ENCODE assay signal across 1 cellular context in genomic region chr5:132099073-132099748, GRCh38.
TF ChIP-seq lines count a peak whose summit lies in the region.

No MANE protein-coding gene starts in this region.

TF ChIP-seq in GM12878, 131 proteins besides CTCF, POLR2A, EP300 and RAD21 (continued from another document and continues in another):
- TF ChIP-seq PRDM15 (CRISPR knock-in tag; IDR thresholded peaks at IDR 0.05) (no peak), PAX5 (IDR thresholded peaks at IDR 0.05; ENCODE audit: borderline replicate concordance, low read depth, low read length) (peak; percentile 82; the same call in 1 of the 2 replicates), ATF3 (IDR thresholded peaks at IDR 0.05; ENCODE audit: borderline replicate concordance, extremely low read depth, low read depth, low read length) (no peak), EGR1 (IDR thresholded peaks at IDR 0.05; ENCODE audit: borderline replicate concordance in 1 of 2, low read depth in 2 of 2, low read length in 2 of 2) (no peak), MEF2B (IDR thresholded peaks at IDR 0.05; ENCODE audit: partially characterized antibody, poor library complexity, severe bottlenecking) (peak; percentile 49), ASH2L (IDR thresholded peaks at IDR 0.05; ENCODE audit: borderline replicate concordance, low read depth) (no peak), SMC3 (IDR thresholded peaks at IDR 0.05; ENCODE audit: borderline replicate concordance, low read length) (no peak), POU2F2 (IDR thresholded peaks at IDR 0.05; ENCODE audit: borderline replicate concordance, low read depth, low read length) (peak; percentile 96), REST (IDR thresholded peaks at IDR 0.05; ENCODE audit: low read depth, low read length) (no peak), TCF12 (IDR thresholded peaks at IDR 0.05; ENCODE audit: low read depth, low read length) (0 out of 2 replicates have a peak, but pooled peaks have one; percentile 39), PAX8 (IDR thresholded peaks at IDR 0.05) (no peak), TBL1XR1 (IDR thresholded peaks at IDR 0.05; ENCODE audit: low read depth, low read length) (peak; percentile 57), DPF2 (IDR thresholded peaks at IDR 0.05) (peak; percentile 49; the same call in 1 of the 2 replicates), JUNB (IDR thresholded peaks at IDR 0.05) (peak; percentile 81), ZBTB4 (CRISPR knock-in tag; IDR thresholded peaks at IDR 0.05) (no peak), BHLHE40 (IDR thresholded peaks at IDR 0.05; ENCODE audit: borderline replicate concordance in 1 of 2, low read depth in 2 of 2, low read length in 1 of 2) (peak in 1 of 2 experiments; percentile 66; a peak in 1 of 4 replicates), USF2 (IDR thresholded peaks at IDR 0.05; ENCODE audit: borderline replicate concordance, low read depth, low read length) (no peak; the same call in 1 of the 2 replicates), SIN3A (IDR thresholded peaks at IDR 0.05; ENCODE audit: low read depth, low read length) (no peak), MYC (IDR thresholded peaks at IDR 0.05; ENCODE audit: insufficient read depth, insufficient read length, insufficient replicate concordance, low read length, severe bottlenecking) (no peak), IRF4 (IDR thresholded peaks at IDR 0.05; ENCODE audit: low read depth, low read length) (peak; percentile 81), RFX5 (IDR thresholded peaks at IDR 0.05; ENCODE audit: low read depth, low read length) (no peak), E4F1 (IDR thresholded peaks at IDR 0.05; ENCODE audit: borderline replicate concordance, partially characterized antibody) (no peak), CBX5 (IDR thresholded peaks at IDR 0.05; ENCODE audit: low read depth) (no peak), E2F4 (IDR thresholded peaks at IDR 0.05; ENCODE audit: low read depth, low read length) (no peak), RELA (IDR thresholded peaks at IDR 0.05; ENCODE audit: borderline replicate concordance, partially characterized antibody) (no peak), CEBPZ (IDR thresholded peaks at IDR 0.05; ENCODE audit: low read depth, low read length) (no peak), CHD1 (IDR thresholded peaks at IDR 0.05; ENCODE audit: low read depth, low read length) (no peak), MTA3 (IDR thresholded peaks at IDR 0.05; ENCODE audit: borderline replicate concordance, low read length) (no peak), RELB (IDR thresholded peaks at IDR 0.05; ENCODE audit: low read depth) (peak; percentile 20; the same call in 1 of the 2 replicates)
